Comparison of ENCODE assay signal across 15 cellular contexts in genomic region chr6:150345786-150346185, GRCh38.
"Had no signal": no experiment of that assay in that cellular context is flagged by ENCODE, and none has a peak within 500 bp of the region (broad histone marks: within the 10 kb centered on the region; RNA-seq: fewer than 3 reads in every experiment).

No MANE protein-coding gene starts in this region.

- H3K4me1 ChIP-seq: right atrium auricular region, tibial nerve had no signal

- H3K27me3 ChIP-seq: right atrium auricular region, tibial nerve had no signal

- H3K4me3 ChIP-seq: right atrium auricular region, tibial nerve had no signal

- H3K9me3 ChIP-seq: right atrium auricular region, tibial nerve had no signal

- ATAC-seq: activated CD8-positive, alpha-beta T cell treated with anti-CD3 and anti-CD28 coated beads, Interleukin-2, amount 10 ng/mL, durations not matched to agents 7 days and 5 days; effector memory CD8-positive, alpha-beta T cell; natural killer cell treated with Interleukin-12 subunit alpha and Interleukin-12 subunit beta and Interleukin-15 and Interleukin-18, amount 100 ng/mL, for 72 hours; T-helper 17 cell; WTC11 had no signal

- DNase-seq: activated CD4-positive, alpha-beta T cell treated with anti-CD3 and anti-CD28 coated beads, Interleukin-2, amount 10 ng/mL, durations not matched to agents 24 days and 14 days; activated CD8-positive, alpha-beta T cell treated with anti-CD3 and anti-CD28 coated beads, Interleukin-2, amount 10 ng/mL, durations not matched to agents 7 days and 5 days; activated naive CD8-positive, alpha-beta T cell treated with anti-CD3 and anti-CD28 coated beads, Interleukin-2, amount 10 ng/mL, durations not matched to agents 7 days and 5 days; dermis blood vessel endothelial cell; effector memory CD8-positive, alpha-beta T cell; erythroblast; hippocampal formation; stimulated activated CD4-positive, alpha-beta T cell treated with anti-CD3 and anti-CD28 coated beads, Interleukin-15, amount 100 ng/mL, for 24 hours; stimulated activated CD4-positive, alpha-beta T cell treated with anti-CD3 and anti-CD28 coated beads, Interleukin-4, amount 100 ng/mL, for 24 hours; stimulated activated naive CD4-positive, alpha-beta T cell; T-helper 17 cell had no signal

- H3K36me3 ChIP-seq: right atrium auricular region, tibial nerve had no signal

- H3K27ac ChIP-seq: right atrium auricular region, tibial nerve had no signal
